ENCODE assay signal across 28 cellular contexts in the genomic region with DNA sequence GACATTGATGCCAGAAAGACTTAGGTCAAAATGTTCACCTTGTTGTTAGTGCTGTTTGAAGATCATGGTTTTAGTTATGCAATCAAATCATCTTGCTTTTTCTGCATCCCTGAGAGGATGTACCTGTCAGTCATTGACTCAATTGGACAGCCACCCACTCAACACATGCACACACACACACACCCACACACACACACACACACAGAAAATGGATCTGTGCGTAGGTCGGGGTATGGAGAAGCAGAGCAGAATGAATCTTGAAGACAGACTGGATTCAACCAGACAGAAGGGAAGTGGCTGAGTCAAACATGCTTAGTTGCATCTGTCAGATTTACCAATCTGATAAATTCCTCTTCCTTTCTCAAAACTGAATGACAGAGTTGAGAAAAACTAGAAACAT. TPM values are rescaled to one million over a fixed set of nuclear protein-coding genes. Genes with fewer than 3 reads are reported as not detected.
A peak's percentile ranks its signal among the peaks of the same experiment; 100 is the strongest.
DNase-seq lines count a peak whose midpoint lies in the region; ATAC-seq lines count a peak whose summit lies in the region.
"Had no signal": no experiment of that assay in that cellular context is flagged by ENCODE, and none has a peak within 500 bp of the region (broad histone marks: within the 10 kb centered on the region; RNA-seq: fewer than 3 reads in every experiment).

No MANE protein-coding gene starts in this region.

- ATAC-seq in stimulated activated effector memory CD8-positive, alpha-beta T cell treated with anti-CD3 and anti-CD28 coated beads, Interleukin-12 subunit alpha, Interleukin-12 subunit beta, amount 100 ng/mL, for 72 hours, result peak; percentile 44
- ATAC-seq in GM21825 (IDR thresholded peaks at IDR 0.05; ENCODE audit: unreplicated experiment), result no peak
- ATAC-seq: activated naive CD8-positive, alpha-beta T cell treated with anti-CD3 and anti-CD28 coated beads, Interleukin-2, amount 50 U/mL, for 24 hours; Panc1; sciatic nerve had no signal

- peaks cover 1% of the 10 kb centered on the region for H3K36me3 Mint-ChIP-seq in activated T-helper 1 cell treated with anti-CD3 and anti-CD28 coated beads, Interleukin-12 subunit alpha, Interleukin-12 subunit beta, Interleukin-2, Interleukin-4 antibody, amounts not matched to agents 30 ng/mL and 10 ng/mL and 1 ng/mL, durations not matched to agents 14 hours and 24 hours and 36 hours (ENCODE audit: low read depth)
- H3K36me3 Mint-ChIP-seq in stimulated activated effector memory CD8-positive, alpha-beta T cell treated with anti-CD3 and anti-CD28 coated beads, Interleukin-12 subunit alpha, Interleukin-12 subunit beta, amount 100 ng/mL, for 72 hours, result no peaks in the 10 kb centered on the region
- H3K36me3 Mint-ChIP-seq: CD4-positive, CD25-positive, alpha-beta regulatory T cell; neural progenitor cell had no signal

- peak; percentile 9 for DNase-seq in stimulated activated CD4-positive, alpha-beta T cell treated with anti-CD3 and anti-CD28 coated beads, Interleukin-2, amount 100 ng/mL, for 4 hours (ENCODE audit: low read depth)
- DNase-seq in stimulated activated CD4-positive, alpha-beta T cell treated with anti-CD3 and anti-CD28 coated beads, Interleukin-4, amount 100 ng/mL, for 24 hours, result no peak
- DNase-seq in RKO (ENCODE audit: low spot score) (peak; percentile 48), NCI-H1694 (lab: John Stamatoyannopoulos, UW) (no peak)
- DNase-seq in activated T-helper 1 cell treated with anti-CD3 and anti-CD28 coated beads, Interleukin-12 subunit alpha, Interleukin-12 subunit beta, Interleukin-2, Interleukin-4 antibody, amounts not matched to agents 30 ng/mL and 10 ng/mL and 1 ng/mL, durations not matched to agents 14 hours and 24 hours and 36 hours (ENCODE audit: low spot score), result peak; percentile 12
- DNase-seq in stimulated activated effector memory CD8-positive, alpha-beta T cell treated with anti-CD3 and anti-CD28 coated beads, Interleukin-12 subunit alpha, Interleukin-12 subunit beta, amount 100 ng/mL, for 72 hours (ENCODE audit: low spot score in 2 of 2), result no peak
- DNase-seq: activated naive CD8-positive, alpha-beta T cell treated with anti-CD3 and anti-CD28 coated beads, Interleukin-2, amount 50 U/mL, for 24 hours; activated T-cell treated with anti-CD3 and anti-CD28 coated beads, Interleukin-2, amount 50 U/mL, for 48 hours; cerebellar nuclear complex; DMS53; GF-D8; glutamatergic neuron; KG1; MM.1S; NCI-H1436 treated with DMSO at 0.1 percent for 48 hours; NCI-H2171 treated with DMSO at 0.1 percent for 48 hours; NCI-H524; stimulated activated CD4-positive, alpha-beta T cell treated with anti-CD3 and anti-CD28 coated beads, Interleukin-15, amount 100 ng/mL, for 24 hours; trophoblast cell had no signal

- H3K27me3 Mint-ChIP-seq in activated T-helper 1 cell treated with anti-CD3 and anti-CD28 coated beads, Interleukin-12 subunit alpha, Interleukin-12 subunit beta, Interleukin-2, Interleukin-4 antibody, amounts not matched to agents 30 ng/mL and 10 ng/mL and 1 ng/mL, durations not matched to agents 14 hours and 24 hours and 36 hours (ENCODE audit: insufficient read depth), result peaks cover 44% of the 10 kb centered on the region

- H3K27ac Mint-ChIP-seq in activated T-helper 1 cell treated with anti-CD3 and anti-CD28 coated beads, Interleukin-12 subunit alpha, Interleukin-12 subunit beta, Interleukin-2, Interleukin-4 antibody, amounts not matched to agents 30 ng/mL and 10 ng/mL and 1 ng/mL, durations not matched to agents 14 hours and 24 hours and 36 hours, result no peak overlapping the region
- no peak overlapping the region for H3K27ac Mint-ChIP-seq in stimulated activated effector memory CD8-positive, alpha-beta T cell treated with anti-CD3 and anti-CD28 coated beads, Interleukin-12 subunit alpha, Interleukin-12 subunit beta, amount 100 ng/mL, for 72 hours
- H3K27ac Mint-ChIP-seq: activated naive CD8-positive, alpha-beta T cell treated with anti-CD3 and anti-CD28 coated beads, Interleukin-2, amount 50 U/mL, for 24 hours; neural progenitor cell had no signal

- H3K9me3 Mint-ChIP-seq in activated T-helper 1 cell treated with anti-CD3 and anti-CD28 coated beads, Interleukin-12 subunit alpha, Interleukin-12 subunit beta, Interleukin-2, Interleukin-4 antibody, amounts not matched to agents 30 ng/mL and 10 ng/mL and 1 ng/mL, durations not matched to agents 14 hours and 24 hours and 36 hours, result no peaks in the 10 kb centered on the region
- H3K9me3 Mint-ChIP-seq in stimulated activated effector memory CD8-positive, alpha-beta T cell treated with anti-CD3 and anti-CD28 coated beads, Interleukin-12 subunit alpha, Interleukin-12 subunit beta, amount 100 ng/mL, for 72 hours, result no peaks in the 10 kb centered on the region
- H3K9me3 Mint-ChIP-seq: activated naive CD8-positive, alpha-beta T cell treated with anti-CD3 and anti-CD28 coated beads, Interleukin-2, amount 50 U/mL, for 24 hours; neural progenitor cell had no signal

- peaks cover 10% of the 10 kb centered on the region for H3K4me1 Mint-ChIP-seq in activated T-helper 1 cell treated with anti-CD3 and anti-CD28 coated beads, Interleukin-12 subunit alpha, Interleukin-12 subunit beta, Interleukin-2, Interleukin-4 antibody, amounts not matched to agents 30 ng/mL and 10 ng/mL and 1 ng/mL, durations not matched to agents 14 hours and 24 hours and 36 hours (ENCODE audit: low read depth)
- no peaks in the 10 kb centered on the region for H3K4me1 Mint-ChIP-seq in stimulated activated effector memory CD8-positive, alpha-beta T cell treated with anti-CD3 and anti-CD28 coated beads, Interleukin-12 subunit alpha, Interleukin-12 subunit beta, amount 100 ng/mL, for 72 hours
- H3K4me1 Mint-ChIP-seq: CD4-positive, CD25-positive, alpha-beta regulatory T cell; neural progenitor cell had no signal

- intact Hi-C loops in activated T-helper 1 cell treated with anti-CD3 and anti-CD28 coated beads, Interleukin-12 subunit alpha, Interleukin-12 subunit beta, Interleukin-2, Interleukin-4 antibody, amounts not matched to agents 30 ng/mL and 10 ng/mL and 1 ng/mL, durations not matched to agents 14 hours and 24 hours and 36 hours (cut with micrococcal nuclease), result no loop called here

- peak overlapping the region; percentile 3 for H3K4me3 Mint-ChIP-seq in activated T-helper 1 cell treated with anti-CD3 and anti-CD28 coated beads, Interleukin-12 subunit alpha, Interleukin-12 subunit beta, Interleukin-2, Interleukin-4 antibody, amounts not matched to agents 30 ng/mL and 10 ng/mL and 1 ng/mL, durations not matched to agents 14 hours and 24 hours and 36 hours
- H3K4me3 Mint-ChIP-seq in stimulated activated effector memory CD8-positive, alpha-beta T cell treated with anti-CD3 and anti-CD28 coated beads, Interleukin-12 subunit alpha, Interleukin-12 subunit beta, amount 100 ng/mL, for 72 hours, result no peak overlapping the region
- H3K4me3 Mint-ChIP-seq: activated naive CD8-positive, alpha-beta T cell treated with anti-CD3 and anti-CD28 coated beads, Interleukin-2, amount 50 U/mL, for 24 hours; CD4-positive, CD25-positive, alpha-beta regulatory T cell; neural progenitor cell had no signal

RNA-seq across cellular contexts. Expression of gene ZSCAN23, which starts 19.1 kb away (rescaled TPM):
- total RNA-seq in activated T-helper 1 cell treated with anti-CD3 and anti-CD28 coated beads, Interleukin-12 subunit alpha, Interleukin-12 subunit beta, Interleukin-2, Interleukin-4 antibody, amounts not matched to agents 30 ng/mL and 10 ng/mL and 1 ng/mL, durations not matched to agents 14 hours and 24 hours and 36 hours, result 1.1 and 2.2 TPM in 2 replicates

RNA-seq across cellular contexts. Expression of gene GPX6, which starts 53.2 kb away (rescaled TPM):
- not detected in 2 replicates for total RNA-seq in activated T-helper 1 cell treated with anti-CD3 and anti-CD28 coated beads, Interleukin-12 subunit alpha, Interleukin-12 subunit beta, Interleukin-2, Interleukin-4 antibody, amounts not matched to agents 30 ng/mL and 10 ng/mL and 1 ng/mL, durations not matched to agents 14 hours and 24 hours and 36 hours
- total RNA-seq: CD4-positive, CD25-positive, alpha-beta regulatory T cell; endothelial cell of umbilical vein; HT-29; kidney epithelial cell; posterior vena cava; sciatic nerve had no signal

Comparison
In these comparisons a context has a peak if more than half of its experiments do, and no peak if none do; other contexts are left out.
1. DNase-seq: peak in stimulated activated CD4-positive, alpha-beta T cell treated with anti-CD3 and anti-CD28 coated beads, Interleukin-2, amount 100 ng/mL, for 4 hours (single experiment), RKO (single experiment) and activated T-helper 1 cell treated with anti-CD3 and anti-CD28 coated beads, Interleukin-12 subunit alpha, Interleukin-12 subunit beta, Interleukin-2, Interleukin-4 antibody, amounts not matched to agents 30 ng/mL and 10 ng/mL and 1 ng/mL, durations not matched to agents 14 hours and 24 hours and 36 hours (single experiment); none in stimulated activated CD4-positive, alpha-beta T cell treated with anti-CD3 and anti-CD28 coated beads, Interleukin-4, amount 100 ng/mL, for 24 hours (single experiment), stimulated activated effector memory CD8-positive, alpha-beta T cell treated with anti-CD3 and anti-CD28 coated beads, Interleukin-12 subunit alpha, Interleukin-12 subunit beta, amount 100 ng/mL, for 72 hours (0 of 2) and NCI-H1694 (single experiment).